8 cellular contexts compared by ENCODE assay signal in genomic region chr13:42048625-42049453, GRCh38. TPM values are rescaled to one million over a fixed set of nuclear protein-coding genes. Genes with fewer than 3 reads are reported as not detected.
DNase-seq lines count a peak whose midpoint lies in the region; ATAC-seq, FAIRE-seq and TF ChIP-seq lines count a peak whose summit lies in the region.

DGKH (plus strand) TSS chr13:42048648; CDS start chr13:42048774, 126 bp downstream.

- H3K79me2 ChIP-seq in OCI-LY7 (ENCODE audit: insufficient read depth, low read depth, low read length): no peaks in the 10 kb centered on the region

- TF ChIP-seq CTCF in CD14-positive monocyte (IDR thresholded peaks at IDR 0.05): peak; percentile 10
- no peak for TF ChIP-seq CTCF in OCI-LY7 (conservative IDR thresholded peaks at IDR 0.05; ENCODE audit: low read length)

- H3K4me3 Mint-ChIP-seq in CD14-positive monocyte: peak within 1 kb of the TSS; percentile 82 to 94
- H3K4me3 Mint-ChIP-seq in activated T-cell treated with anti-CD3 and anti-CD28 coated beads, Interleukin-2, amount 50 U/mL, for 4 hours: peak within 1 kb of the TSS; percentile 84

- H3K4me3 ChIP-seq in OCI-LY7 (ENCODE audit: low read depth, low read length, poor library complexity, severe bottlenecking) (peak within 1 kb of the TSS; percentile 82), esophagus (ENCODE audit: low read depth in 1 of 2, low read length in 2 of 2) (peak within 1 kb of the TSS; percentile 87 to 93), mucosa of rectum (ENCODE audit: low read length in 2 of 2) (peak within 1 kb of the TSS; percentile 91 to 94)

- 0 to 1% methylated on average over 72 to 93 of the region's 99 CpGs for WGBS in esophagus, 2 donors

- H3K9me3 Mint-ChIP-seq in CD14-positive monocyte: peaks cover 0 to 9% (median 2%) of the 10 kb centered on the region in 7 donors
- no peaks in the 10 kb centered on the region for H3K9me3 Mint-ChIP-seq in activated T-cell treated with anti-CD3 and anti-CD28 coated beads, Interleukin-2, amount 50 U/mL, for 4 hours

- H3K36me3 ChIP-seq in OCI-LY7 (ENCODE audit: insufficient read depth, low read length) (no peaks in the 10 kb centered on the region), esophagus (ENCODE audit: control insufficient read depth in 2 of 2, insufficient read depth in 2 of 2, low read length in 1 of 2) (no peaks in the 10 kb centered on the region), mucosa of rectum (ENCODE audit: control insufficient read depth in 2 of 2, insufficient read depth in 2 of 2, low read length in 2 of 2) (no peaks in the 10 kb centered on the region)

- no peaks in the 10 kb centered on the region for H3K27me3 ChIP-seq in esophagus (ENCODE audit: control insufficient read depth in 1 of 2, insufficient read depth in 2 of 2, low read length in 2 of 2)
- no peaks in the 10 kb centered on the region for H3K27me3 ChIP-seq in mucosa of rectum (ENCODE audit: control insufficient read depth in 2 of 2, insufficient read depth in 2 of 2, low read length in 2 of 2)

- POLR2A ChIA-PET in OCI-LY7 (lab: Charles Lee): interaction anchor here (0.5 to 1.3 kb wide), 4 partner anchors 11 to 194 kb away, joined by 3 to 5 read pairs (median 3); no protein-coding TSS in a partner anchor

- ATAC-seq in HG03442 (IDR thresholded peaks at IDR 0.05; ENCODE audit: unreplicated experiment): peak; percentile 44
- peak; percentile 74 to 76 for ATAC-seq in activated T-cell treated with anti-CD3 and anti-CD28 coated beads, Interleukin-2, amount 50 U/mL, for 4 hours
- peak; percentile 68 for ATAC-seq in stimulated activated naive CD8-positive, alpha-beta T cell treated with anti-CD3 and anti-CD28 coated beads, Interleukin-15, Interleukin-2, amounts not matched to agents 100 U/mL and 50 U/mL, for 24 hours

- H3K27ac ChIP-seq in OCI-LY7 (ENCODE audit: low read depth, low read length, poor library complexity, severe bottlenecking) (no peak within 1 kb of the TSS), esophagus (ENCODE audit: low read depth in 2 of 2, low read length in 1 of 2) (peak within 1 kb of the TSS; percentile 93), mucosa of rectum (ENCODE audit: low read depth in 2 of 2, low read length in 2 of 2) (peak within 1 kb of the TSS; percentile 89 to 93)

- H3K4me2 ChIP-seq in OCI-LY7 (ENCODE audit: low read length): peak within 1 kb of the TSS; percentile 100

- no peaks in the 10 kb centered on the region for H3K9me3 ChIP-seq in OCI-LY7 (ENCODE audit: low read length)
- H3K9me3 ChIP-seq in esophagus (ENCODE audit: control insufficient read depth in 2 of 2, insufficient read depth in 1 of 2, low read depth in 1 of 2, low read length in 1 of 2): no peaks in the 10 kb centered on the region
- H3K9me3 ChIP-seq in mucosa of rectum (ENCODE audit: control insufficient read depth in 2 of 2, low read length in 2 of 2): no peaks in the 10 kb centered on the region

- H3K9me2 ChIP-seq in OCI-LY7 (ENCODE audit: insufficient read depth, low read length): no peaks in the 10 kb centered on the region

- peak; percentile 84 for FAIRE-seq in GM19239 (lab: Jason Lieb, UNC)

- H3K27ac Mint-ChIP-seq in CD14-positive monocyte: peak within 1 kb of the TSS in 2 of 7 donors; percentile 73 to 77

- intact Hi-C loops in CD14-positive monocyte (cut with micrococcal nuclease): loop anchor here in 1 of 2 donors (10.0 kb wide), 1 partner anchor 384 kb away; no protein-coding TSS in a partner anchor
- intact Hi-C loops in OCI-LY7 (cut with micrococcal nuclease; ENCODE audit: unreplicated experiment): no loop called here

- H3K4me1 ChIP-seq in OCI-LY7 (ENCODE audit: insufficient read depth, low read length, poor library complexity, severe bottlenecking) (peaks cover 18% of the 10 kb centered on the region), esophagus (ENCODE audit: control insufficient read depth in 2 of 2, insufficient read depth in 2 of 2, low read length in 1 of 2) (peaks cover 0 to 5% of the 10 kb centered on the region in 2 donors), mucosa of rectum (ENCODE audit: control insufficient read depth in 2 of 2, insufficient read depth in 2 of 2, low read length in 2 of 2) (peaks cover 0 to 3% of the 10 kb centered on the region in 2 donors)

- DNase-seq in CD14-positive monocyte (ENCODE audit: low spot score) (no peak), GM19239 (ENCODE audit: insufficient read length, low spot score) (peak; percentile 67), OCI-LY7 (ENCODE audit: low spot score) (peak; percentile 48)
- peak; percentile 45 for DNase-seq in activated T-cell treated with anti-CD3 and anti-CD28 coated beads, Interleukin-2, amount 50 U/mL, for 4 hours
- DNase-seq in stimulated activated naive CD8-positive, alpha-beta T cell treated with anti-CD3 and anti-CD28 coated beads, Interleukin-15, Interleukin-2, amounts not matched to agents 100 U/mL and 50 U/mL, for 24 hours: peak; percentile 76

- peak within 1 kb of the TSS; percentile 79 to 90 for H3K9ac ChIP-seq in mucosa of rectum (ENCODE audit: low read depth in 1 of 2, low read length in 2 of 2)

- peaks cover 15% of the 10 kb centered on the region for H3K4me1 Mint-ChIP-seq in CD14-positive monocyte
- peaks cover 13% of the 10 kb centered on the region for H3K4me1 Mint-ChIP-seq in activated T-cell treated with anti-CD3 and anti-CD28 coated beads, Interleukin-2, amount 50 U/mL, for 4 hours (ENCODE audit: low read depth)

- CTCF ChIA-PET in OCI-LY7 (lab: Charles Lee; ENCODE audit: unreplicated experiment): interaction anchor here (1.2 kb wide), 1 partner anchor 129 kb away, joined by 3 read pairs; no protein-coding TSS in a partner anchor

- peaks cover 0 to 3% of the 10 kb centered on the region in 2 donors for H3K36me3 Mint-ChIP-seq in CD14-positive monocyte
- no peaks in the 10 kb centered on the region for H3K36me3 Mint-ChIP-seq in activated T-cell treated with anti-CD3 and anti-CD28 coated beads, Interleukin-2, amount 50 U/mL, for 4 hours (ENCODE audit: insufficient read depth)

- peaks cover 8% of the 10 kb centered on the region; the same call in 1 of the 2 replicates for H4K20me1 ChIP-seq in OCI-LY7 (ENCODE audit: insufficient read depth, low read length)

- no TSS peak for BruUV-seq in OCI-LY7 (replicated peaks; lab: Mats Ljungman, UMichigan)

- peaks cover 35 to 53% (median 40%) of the 10 kb centered on the region in 3 donors for H3K27me3 Mint-ChIP-seq in CD14-positive monocyte (ENCODE audit: low read depth in 3 of 3)
- no peaks in the 10 kb centered on the region for H3K27me3 Mint-ChIP-seq in activated T-cell treated with anti-CD3 and anti-CD28 coated beads, Interleukin-2, amount 50 U/mL, for 4 hours (ENCODE audit: low read depth)

- peak within 1 kb of the TSS; percentile 78 for H2AFZ ChIP-seq in OCI-LY7 (ENCODE audit: low read length)

RNA-seq across cellular contexts. Expression of gene DGKH, which starts in this region (rescaled TPM):
- polyA plus RNA-seq in CD14-positive monocyte (under 1 TPM; 0.10 to 0.15 TPM), esophagus (1 to 10 TPM; 1.9 to 2.7 TPM)
- total RNA-seq in OCI-LY7 (2014; rRNA removed; shearing (Covaris generic)): 6.2 and 6.3 TPM in 2 replicates
- 16.1 and 18.4 TPM in 2 replicates for total RNA-seq in OCI-LY7 (2022)
- total RNA-seq in activated T-cell treated with anti-CD3 and anti-CD28 coated beads, Interleukin-2, amount 50 U/mL, for 4 hours: 1 to 10 TPM; 5.1 to 5.7 (median 5.6) TPM
